Comparison of ENCODE assay signal across 1 cellular context in genomic region chr19:55382013-55382412, GRCh38.
TF ChIP-seq lines count a peak whose summit lies in the region.

No MANE protein-coding gene starts in this region.

TF ChIP-seq in HEK293, 187 proteins besides CTCF, POLR2A, EP300 and RAD21 (continued from another document):
- TF ChIP-seq ZSCAN5A (tag by site-specific recombination; IDR thresholded peaks at IDR 0.05) (no peak), WT1 (tag by site-specific recombination; IDR thresholded peaks at IDR 0.05) (no peak), ZFHX2 (tag by site-specific recombination; conservative IDR thresholded peaks at IDR 0.05) (0 out of 2 replicates have a peak, but pooled peaks have one; percentile 26), GFI1B (tag by site-specific recombination; IDR thresholded peaks at IDR 0.05) (no peak), ZNF626 (tag by site-specific recombination; IDR thresholded peaks at IDR 0.05) (no peak), ZSCAN18 (tag by site-specific recombination; IDR thresholded peaks at IDR 0.05) (no peak), ZBTB17 (tag by site-specific recombination; IDR thresholded peaks at IDR 0.05) (peak; percentile 46; the same call in 1 of the 2 replicates), ZNF239 (tag by site-specific recombination; IDR thresholded peaks at IDR 0.05) (no peak), ZNF133 (tag by site-specific recombination; IDR thresholded peaks at IDR 0.05) (no peak), ZNF366 (tag by site-specific recombination; conservative IDR thresholded peaks at IDR 0.05) (peak; percentile 94), ZNF350 (tag by site-specific recombination; IDR thresholded peaks at IDR 0.05) (no peak), PATZ1 (tag by site-specific recombination; IDR thresholded peaks at IDR 0.05) (no peak), ZNF654 (tag by site-specific recombination; IDR thresholded peaks at IDR 0.05; ENCODE audit: low read depth) (no peak), ZNF132 (tag by site-specific recombination; IDR thresholded peaks at IDR 0.05; ENCODE audit: borderline replicate concordance) (no peak)
